8 cellular contexts compared by ENCODE assay signal in the genomic region with DNA sequence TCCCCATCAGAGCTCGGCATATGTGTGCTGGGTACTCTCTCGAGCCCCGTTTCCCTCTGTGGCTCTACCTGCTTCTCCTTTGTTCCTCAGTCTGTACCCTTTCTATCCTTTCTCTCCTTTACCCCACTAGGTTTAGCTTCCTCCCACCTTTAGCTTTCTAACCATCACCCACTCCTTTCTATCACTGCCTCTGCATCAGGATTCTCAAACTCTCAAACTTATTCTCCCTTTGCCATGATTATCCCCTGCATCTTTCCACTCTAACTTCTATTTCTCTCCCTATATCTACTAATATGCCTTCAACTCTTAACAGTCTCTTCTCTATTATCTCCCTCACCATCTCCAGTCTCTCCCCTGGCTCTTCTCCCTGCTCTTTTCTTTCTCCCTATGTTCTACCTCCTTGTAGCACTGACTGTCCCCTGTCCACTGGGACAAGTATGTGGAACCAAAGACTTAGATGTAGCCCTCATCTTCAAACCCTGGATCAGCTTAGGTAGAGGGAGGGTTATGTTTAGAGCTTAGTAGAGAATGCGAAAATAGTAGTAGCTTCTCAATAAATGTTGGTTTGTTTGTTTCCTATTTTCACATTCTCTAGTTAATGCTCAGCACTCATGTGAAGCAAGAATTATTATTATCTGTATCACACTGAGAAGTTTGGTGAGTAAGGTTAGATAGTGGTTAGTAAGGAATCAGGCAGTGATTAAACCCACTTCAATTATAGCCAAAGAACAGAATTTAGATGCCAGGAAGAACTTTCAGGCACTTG. TPM values are rescaled to one million over a fixed set of nuclear protein-coding genes. Genes with fewer than 3 reads are reported as not detected.
DNase-seq lines count a peak whose midpoint lies in the region; ATAC-seq, FAIRE-seq and TF ChIP-seq lines count a peak whose summit lies in the region.
"Had no signal": no experiment of that assay in that cellular context is flagged by ENCODE, and none has a peak within 500 bp of the region (broad histone marks: within the 10 kb centered on the region; RNA-seq: fewer than 3 reads in every experiment).

No MANE protein-coding gene starts in this region.

- H3K27me3 ChIP-seq in HepG2 (ENCODE audit: control insufficient read depth in 1 of 2, insufficient read depth in 2 of 2, low read length in 2 of 2) (peaks cover 0 to 12% of the 10 kb centered on the region in 2 experiments; a peak in 2 of 5 replicates), right lobe of liver (no peaks in the 10 kb centered on the region), right cardiac atrium (ENCODE audit: control insufficient read depth, insufficient read depth) (no peaks in the 10 kb centered on the region)

- no peaks in the 10 kb centered on the region for H4K20me1 ChIP-seq in HepG2 (ENCODE audit: insufficient read depth, low read length)

- H3K4me3 ChIP-seq in HepG2 (replicated peaks in 1 of 3; ENCODE audit: insufficient read depth in 1 of 3, low read depth in 2 of 3, low read length in 3 of 3) (no peak overlapping the region), right lobe of liver (no peak overlapping the region), right cardiac atrium (ENCODE audit: low read length) (no peak overlapping the region)

- no TSS peak for BruUV-seq in HepG2 (replicated peaks; lab: Mats Ljungman, UMichigan)

- no peak for TF ChIP-seq EP300 in HepG2 (IDR thresholded peaks at IDR 0.05; ENCODE audit: low read depth in 2 of 2, low read length in 2 of 2)
- TF ChIP-seq EP300 in HepG2 (CRISPR knock-in tag; IDR thresholded peaks at IDR 0.05; ENCODE audit: borderline replicate concordance), result no peak

- TF ChIP-seq CTCF in HepG2 (CRISPR knock-in tag; IDR thresholded peaks at IDR 0.05) (no peak), right lobe of liver (IDR thresholded peaks at IDR 0.05) (no peak)

- H3K9me3 ChIP-seq in HepG2 (ENCODE audit: low read length) (no peaks in the 10 kb centered on the region), right lobe of liver (no peaks in the 10 kb centered on the region), right cardiac atrium (ENCODE audit: control insufficient read depth, low read length) (no peaks in the 10 kb centered on the region)

- CTCF ChIA-PET in HepG2 (lab: Yijun Ruan, JAX; ENCODE audit: low intra/inter-chr PET ratio, low total read pairs), result no interaction called here

- 43% methylated on average over 4 of the region's 4 CpGs for WGBS in HepG2 (ENCODE audit: low lambda C conversion rate)
- WGBS in right lobe of liver (ENCODE audit: insufficient coverage, low coverage, low lambda C conversion rate, missing lambda C conversion rate), result 42% methylated on average over 4 of the region's 4 CpGs
- WGBS in right cardiac atrium, result 30% methylated on average over 4 of the region's 4 CpGs

- H3K4me1 ChIP-seq in HepG2 (ENCODE audit: insufficient read depth, low read length) (peaks cover 39% of the 10 kb centered on the region), right lobe of liver (peaks cover 0 to 8% (median 0%) of the 10 kb centered on the region in 4 donors), right cardiac atrium (ENCODE audit: control insufficient read depth, insufficient read depth, low read length) (peaks cover 3% of the 10 kb centered on the region)

- H3K27ac ChIP-seq in HepG2 (ENCODE audit: extremely low read length, insufficient read depth, low read length) (no peak overlapping the region), right lobe of liver (no peak overlapping the region), right cardiac atrium (ENCODE audit: low read length) (peak overlapping the region; percentile 12)

- DNase-seq in HepG2 (ENCODE audit: low spot score), result no peak
- DNase-seq in right lobe of liver, result no peak
- no peak for DNase-seq in right cardiac atrium
- no peak for DNase-seq in hippocampal formation (lab: John Stamatoyannopoulos, UW)
- no peak for DNase-seq in HUDEP-2 (lab: John Stamatoyannopoulos, UW; ENCODE audit: unreplicated experiment in 76 of 76)
- DNase-seq: DND-41, NCI-H446 had no signal

- intact Hi-C loops in HepG2 (cut with micrococcal nuclease; ENCODE audit: unreplicated experiment), result no loop called here
- intact Hi-C loops in right lobe of liver (cut with DNase I), result loop anchor here in 1 of 2 donors (10.0 kb wide), 2 partner anchors 48 to 188 kb away; partner anchors contain the start of gene DGKA
- intact Hi-C loops in right cardiac atrium (cut with DNase I), result loop anchor here in 3 of 4 donors (5.0 to 10.0 kb wide), 2 partner anchors 48 to 191 kb away; no protein-coding TSS in a partner anchor

- no peaks in the 10 kb centered on the region for H3K79me2 ChIP-seq in HepG2 (ENCODE audit: insufficient read depth, low read length)

- POLR2A ChIA-PET in HepG2 (lab: Yijun Ruan, JAX), result interaction anchor here (3.0 kb wide), 1 partner anchor 84 kb away, joined by 15 read pairs; the partner anchor contains the start of gene DNAJC14

- H3K36me3 ChIP-seq in HepG2 (replicated peaks in 1 of 2; ENCODE audit: control insufficient read depth in 1 of 2, insufficient read depth in 2 of 2, low read length in 2 of 2) (peaks cover 0 to 2% of the 10 kb centered on the region in 2 experiments; a peak in 2 of 5 replicates), right lobe of liver (peaks cover 0 to under 1% (median 0%) of the 10 kb centered on the region in 4 donors)

- no peak overlapping the region for H2AFZ ChIP-seq in HepG2 (ENCODE audit: low read length)

- peak overlapping the region; percentile 98; the same call in 1 of the 2 replicates for H3K4me2 ChIP-seq in HepG2 (ENCODE audit: low read depth, low read length)

- ATAC-seq in HepG2, result no peak
- ATAC-seq in right lobe of liver, result no peak
- no peak for ATAC-seq in right cardiac atrium
- no peak for ATAC-seq in GM18907 (IDR thresholded peaks at IDR 0.05; ENCODE audit: unreplicated experiment)

- H3K9ac ChIP-seq in HepG2 (ENCODE audit: insufficient read depth, low read depth, low read length), result no peak overlapping the region

- TF ChIP-seq POLR2A in HepG2 (IDR thresholded peaks at IDR 0.05; ENCODE audit: insufficient read depth in 1 of 2, low read depth in 2 of 2, low read length in 2 of 2) (no peak), right lobe of liver (IDR thresholded peaks at IDR 0.05) (no peak)

- no peak for TF ChIP-seq RAD21 in HepG2 (CRISPR knock-in tag; IDR thresholded peaks at IDR 0.05)

- FAIRE-seq in HepG2 (lab: Jason Lieb, UNC), result no peak

- in situ Hi-C loops in HepG2 (cut with HindIII; ENCODE audit: extremely low pct_ligation_motif_present, low pct_unique_long_range_greater_than_20kb), result no loop called here

RNA-seq across cellular contexts. Expression of gene GDF11, which starts 3.4 kb away (rescaled TPM):
- total RNA-seq in HepG2 (2016; rRNA removed; fragmentation: Illumina TruSeq; extraction: Trizol) (1.4 and 1.5 TPM in 2 replicates), right lobe of liver (under 1 TPM; 0.25 to 0.95 (median 0.54) TPM), right cardiac atrium (10 to 100 TPM; 16.2 to 17.5 (median 16.7) TPM)
- total RNA-seq in HepG2 (2016; cell fraction: cytosol; rRNA removed; fragmentation: Illumina TruSeq; extraction: Trizol; ENCODE audit: low read depth), result 5.4 and 5.8 TPM in 2 replicates
- 0.56 and 1.8 TPM in 2 replicates for total RNA-seq in HepG2 (2016; cell fraction: insoluble cytoplasmic fraction; rRNA removed; fragmentation: Illumina TruSeq; extraction: Trizol)
- 6.1 and 6.4 TPM in 2 replicates for total RNA-seq in HepG2 (2016; cell fraction: membrane; rRNA removed; fragmentation: Illumina TruSeq; extraction: Trizol)
- total RNA-seq in HepG2 (2016; cell fraction: nucleus; rRNA removed; fragmentation: Illumina TruSeq; extraction: Trizol), result 0.53 and 1.2 TPM in 2 replicates
- polyA plus RNA-seq in HepG2 (2011; rRNA removed) (0.63 and 1.0 TPM in 2 replicates), right cardiac atrium (11.5 TPM)
- polyA plus RNA-seq in HepG2 (2011; cell fraction: cytosol; rRNA removed), result 0.85 and 1.1 TPM in 2 replicates
- polyA plus RNA-seq in HepG2 (2011; cell fraction: nucleus; rRNA removed), result 0.83 and 1.1 TPM in 2 replicates
- polyA plus RNA-seq in HepG2 (2012), result 0.56 and 1.0 TPM in 2 replicates
- 14.3 and 14.9 TPM in 2 replicates for polyA plus RNA-seq in HepG2 (2016; cell fraction: cytosol; fragmentation: Illumina TruSeq; extraction: Trizol; ENCODE audit: low read depth)
- polyA plus RNA-seq in HepG2 (2016; cell fraction: insoluble cytoplasmic fraction; fragmentation: Illumina TruSeq; extraction: Trizol; ENCODE audit: low read depth), result 2.1 and 3.0 TPM in 2 replicates
- polyA plus RNA-seq in HepG2 (2016; cell fraction: membrane; fragmentation: Illumina TruSeq; extraction: Trizol; ENCODE audit: low read depth), result 11.3 and 12.5 TPM in 2 replicates
- 2.0 and 2.7 TPM in 2 replicates for polyA plus RNA-seq in HepG2 (2016; cell fraction: nucleus; fragmentation: Illumina TruSeq; extraction: Trizol; ENCODE audit: insufficient read depth, low read depth)
- 1.8 and 14.3 TPM in 2 replicates for polyA minus RNA-seq in HepG2 (2011; rRNA and poly(A)+ RNA removed; ENCODE audit: low replicate concordance)
- 0.18 and 0.49 TPM in 2 replicates for polyA minus RNA-seq in HepG2 (2011; cell fraction: cytosol; rRNA and poly(A)+ RNA removed)
- 0.90 and 0.99 TPM in 2 replicates for polyA minus RNA-seq in HepG2 (2011; cell fraction: nucleus; rRNA and poly(A)+ RNA removed)

RNA-seq across cellular contexts. Expression of gene CD63, which starts 17.5 kb away (rescaled TPM):
- total RNA-seq in HepG2 (2016; rRNA removed; fragmentation: Illumina TruSeq; extraction: Trizol) (134 and 277 TPM in 2 replicates), right lobe of liver (100 to 1,000 TPM; 213 to 556 (median 317) TPM), right cardiac atrium (1,000 to 10,000 TPM; 1,076 to 1,430 (median 1,264) TPM)
- 129 and 132 TPM in 2 replicates for total RNA-seq in HepG2 (2016; cell fraction: cytosol; rRNA removed; fragmentation: Illumina TruSeq; extraction: Trizol; ENCODE audit: low read depth)
- 128 and 284 TPM in 2 replicates for total RNA-seq in HepG2 (2016; cell fraction: insoluble cytoplasmic fraction; rRNA removed; fragmentation: Illumina TruSeq; extraction: Trizol)
- 138 and 152 TPM in 2 replicates for total RNA-seq in HepG2 (2016; cell fraction: membrane; rRNA removed; fragmentation: Illumina TruSeq; extraction: Trizol)
- 203 and 224 TPM in 2 replicates for total RNA-seq in HepG2 (2016; cell fraction: nucleus; rRNA removed; fragmentation: Illumina TruSeq; extraction: Trizol)
- polyA plus RNA-seq in HepG2 (2011; rRNA removed) (211 and 234 TPM in 2 replicates), right cardiac atrium (1,376 TPM)
- 424 and 444 TPM in 2 replicates for polyA plus RNA-seq in HepG2 (2011; cell fraction: cytosol; rRNA removed)
- 140 and 196 TPM in 2 replicates for polyA plus RNA-seq in HepG2 (2011; cell fraction: nucleus; rRNA removed)
- 226 and 283 TPM in 2 replicates for polyA plus RNA-seq in HepG2 (2012)
- 186 and 213 TPM in 2 replicates for polyA plus RNA-seq in HepG2 (2016; cell fraction: cytosol; fragmentation: Illumina TruSeq; extraction: Trizol; ENCODE audit: low read depth)
- 153 and 161 TPM in 2 replicates for polyA plus RNA-seq in HepG2 (2016; cell fraction: insoluble cytoplasmic fraction; fragmentation: Illumina TruSeq; extraction: Trizol; ENCODE audit: low read depth)
- 149 and 167 TPM in 2 replicates for polyA plus RNA-seq in HepG2 (2016; cell fraction: membrane; fragmentation: Illumina TruSeq; extraction: Trizol; ENCODE audit: low read depth)
- polyA plus RNA-seq in HepG2 (2016; cell fraction: nucleus; fragmentation: Illumina TruSeq; extraction: Trizol; ENCODE audit: insufficient read depth, low read depth), result 381 and 422 TPM in 2 replicates
- polyA minus RNA-seq in HepG2 (2011; rRNA and poly(A)+ RNA removed; ENCODE audit: low replicate concordance), result 159 and 211 TPM in 2 replicates
- polyA minus RNA-seq in HepG2 (2011; cell fraction: cytosol; rRNA and poly(A)+ RNA removed), result 94.7 and 99.2 TPM in 2 replicates
- 47.0 and 55.9 TPM in 2 replicates for polyA minus RNA-seq in HepG2 (2011; cell fraction: nucleus; rRNA and poly(A)+ RNA removed)

RNA-seq across cellular contexts. Expression of gene RDH5, which starts 26.1 kb away (rescaled TPM):
- total RNA-seq in HepG2 (2016; rRNA removed; fragmentation: Illumina TruSeq; extraction: Trizol) (1.0 and 2.6 TPM in 2 replicates), right lobe of liver (10 to 100 TPM; 26.3 to 52.5 (median 43.0) TPM), right cardiac atrium (10 to 100 TPM; 15.9 to 27.7 (median 23.3) TPM)
- total RNA-seq in HepG2 (2016; cell fraction: cytosol; rRNA removed; fragmentation: Illumina TruSeq; extraction: Trizol; ENCODE audit: low read depth), result 1.2 and 1.5 TPM in 2 replicates
- total RNA-seq in HepG2 (2016; cell fraction: insoluble cytoplasmic fraction; rRNA removed; fragmentation: Illumina TruSeq; extraction: Trizol), result 1.2 and 2.6 TPM in 2 replicates
- total RNA-seq in HepG2 (2016; cell fraction: membrane; rRNA removed; fragmentation: Illumina TruSeq; extraction: Trizol), result 1.3 and 1.5 TPM in 2 replicates
- total RNA-seq in HepG2 (2016; cell fraction: nucleus; rRNA removed; fragmentation: Illumina TruSeq; extraction: Trizol), result 4.5 and 6.2 TPM in 2 replicates
- polyA plus RNA-seq in HepG2 (2011; rRNA removed) (5.7 TPM in 2 replicates), right cardiac atrium (24.1 TPM)
- 2.4 and 3.4 TPM in 2 replicates for polyA plus RNA-seq in HepG2 (2011; cell fraction: cytosol; rRNA removed)
- 17.8 and 19.4 TPM in 2 replicates for polyA plus RNA-seq in HepG2 (2011; cell fraction: nucleus; rRNA removed)
- polyA plus RNA-seq in HepG2 (2012), result 3.3 and 4.2 TPM in 2 replicates
- polyA plus RNA-seq in HepG2 (2016; cell fraction: cytosol; fragmentation: Illumina TruSeq; extraction: Trizol; ENCODE audit: low read depth), result 0.41 and 0.84 TPM in 2 replicates
- polyA plus RNA-seq in HepG2 (2016; cell fraction: insoluble cytoplasmic fraction; fragmentation: Illumina TruSeq; extraction: Trizol; ENCODE audit: low read depth), result 0.71 and 0.91 TPM in 2 replicates
- 1.0 and 1.1 TPM in 2 replicates for polyA plus RNA-seq in HepG2 (2016; cell fraction: membrane; fragmentation: Illumina TruSeq; extraction: Trizol; ENCODE audit: low read depth)
- 9.3 and 11.2 TPM in 2 replicates for polyA plus RNA-seq in HepG2 (2016; cell fraction: nucleus; fragmentation: Illumina TruSeq; extraction: Trizol; ENCODE audit: insufficient read depth, low read depth)
- polyA minus RNA-seq in HepG2 (2011; rRNA and poly(A)+ RNA removed; ENCODE audit: low replicate concordance), result 4.1 and 8.8 TPM in 2 replicates
- 0.53 and 0.79 TPM in 2 replicates for polyA minus RNA-seq in HepG2 (2011; cell fraction: cytosol; rRNA and poly(A)+ RNA removed)
- polyA minus RNA-seq in HepG2 (2011; cell fraction: nucleus; rRNA and poly(A)+ RNA removed), result 11.6 and 16.1 TPM in 2 replicates

RNA-seq across cellular contexts. Expression of gene BLOC1S1, which starts 30.5 kb away (rescaled TPM):
- total RNA-seq in HepG2 (2016; rRNA removed; fragmentation: Illumina TruSeq; extraction: Trizol) (95.3 and 99.7 TPM in 2 replicates), right lobe of liver (100 to 1,000 TPM in 3 of 6 experiments, 10 to 100 TPM in 3; 81.8 to 175 (median 99.0) TPM), right cardiac atrium (100 to 1,000 TPM; 134 to 149 (median 139) TPM)
- total RNA-seq in HepG2 (2016; cell fraction: cytosol; rRNA removed; fragmentation: Illumina TruSeq; extraction: Trizol; ENCODE audit: low read depth), result 118 and 144 TPM in 2 replicates
- 97.9 and 110 TPM in 2 replicates for total RNA-seq in HepG2 (2016; cell fraction: insoluble cytoplasmic fraction; rRNA removed; fragmentation: Illumina TruSeq; extraction: Trizol)
- total RNA-seq in HepG2 (2016; cell fraction: membrane; rRNA removed; fragmentation: Illumina TruSeq; extraction: Trizol), result 102 and 108 TPM in 2 replicates
- 34.2 and 48.7 TPM in 2 replicates for total RNA-seq in HepG2 (2016; cell fraction: nucleus; rRNA removed; fragmentation: Illumina TruSeq; extraction: Trizol)
- polyA plus RNA-seq in HepG2 (2011; rRNA removed) (50.5 and 55.1 TPM in 2 replicates), right cardiac atrium (205 TPM)
- polyA plus RNA-seq in HepG2 (2011; cell fraction: cytosol; rRNA removed), result 74.9 and 112 TPM in 2 replicates
- 22.5 and 27.2 TPM in 2 replicates for polyA plus RNA-seq in HepG2 (2011; cell fraction: nucleus; rRNA removed)
- 34.8 and 38.2 TPM in 2 replicates for polyA plus RNA-seq in HepG2 (2012)
- 149 and 162 TPM in 2 replicates for polyA plus RNA-seq in HepG2 (2016; cell fraction: cytosol; fragmentation: Illumina TruSeq; extraction: Trizol; ENCODE audit: low read depth)
- 107 and 112 TPM in 2 replicates for polyA plus RNA-seq in HepG2 (2016; cell fraction: insoluble cytoplasmic fraction; fragmentation: Illumina TruSeq; extraction: Trizol; ENCODE audit: low read depth)
- 91.5 and 100 TPM in 2 replicates for polyA plus RNA-seq in HepG2 (2016; cell fraction: membrane; fragmentation: Illumina TruSeq; extraction: Trizol; ENCODE audit: low read depth)
- polyA plus RNA-seq in HepG2 (2016; cell fraction: nucleus; fragmentation: Illumina TruSeq; extraction: Trizol; ENCODE audit: insufficient read depth, low read depth), result 64.2 and 67.2 TPM in 2 replicates
- 21.9 and 89.7 TPM in 2 replicates for polyA minus RNA-seq in HepG2 (2011; rRNA and poly(A)+ RNA removed; ENCODE audit: low replicate concordance)
- 6.7 and 11.0 TPM in 2 replicates for polyA minus RNA-seq in HepG2 (2011; cell fraction: cytosol; rRNA and poly(A)+ RNA removed)
- 7.8 and 8.2 TPM in 2 replicates for polyA minus RNA-seq in HepG2 (2011; cell fraction: nucleus; rRNA and poly(A)+ RNA removed)

RNA-seq across cellular contexts. Expression of gene ITGA7, which starts 38.6 kb away (rescaled TPM):
- total RNA-seq in HepG2 (2016; rRNA removed; fragmentation: Illumina TruSeq; extraction: Trizol), result 0.24 and 0.75 TPM in 2 replicates
- not detected in 2 replicates for total RNA-seq in HepG2 (2016; cell fraction: cytosol; rRNA removed; fragmentation: Illumina TruSeq; extraction: Trizol; ENCODE audit: low read depth)
- total RNA-seq in HepG2 (2016; cell fraction: insoluble cytoplasmic fraction; rRNA removed; fragmentation: Illumina TruSeq; extraction: Trizol), result 0.15 and 0.35 TPM in 2 replicates
- 0.03 and 0.14 TPM in 2 replicates for total RNA-seq in HepG2 (2016; cell fraction: membrane; rRNA removed; fragmentation: Illumina TruSeq; extraction: Trizol)
- total RNA-seq in HepG2 (2016; cell fraction: nucleus; rRNA removed; fragmentation: Illumina TruSeq; extraction: Trizol), result 1.3 and 1.5 TPM in 2 replicates
- polyA plus RNA-seq in HepG2 (2011; rRNA removed), result 0.65 and 1.8 TPM in 2 replicates
- 0.16 and 0.28 TPM in 2 replicates for polyA plus RNA-seq in HepG2 (2011; cell fraction: cytosol; rRNA removed)
- 12.1 and 12.6 TPM in 2 replicates for polyA plus RNA-seq in HepG2 (2011; cell fraction: nucleus; rRNA removed)
- polyA plus RNA-seq in HepG2 (2012), result 1.1 and 1.2 TPM in 2 replicates
- polyA plus RNA-seq in HepG2 (2016; cell fraction: cytosol; fragmentation: Illumina TruSeq; extraction: Trizol; ENCODE audit: low read depth), result not detected in 2 replicates
- 0.28 TPM in 1 of 2 replicates, not detected in the other for polyA plus RNA-seq in HepG2 (2016; cell fraction: insoluble cytoplasmic fraction; fragmentation: Illumina TruSeq; extraction: Trizol; ENCODE audit: low read depth)
- polyA plus RNA-seq in HepG2 (2016; cell fraction: membrane; fragmentation: Illumina TruSeq; extraction: Trizol; ENCODE audit: low read depth), result not detected in 2 replicates
- polyA plus RNA-seq in HepG2 (2016; cell fraction: nucleus; fragmentation: Illumina TruSeq; extraction: Trizol; ENCODE audit: insufficient read depth, low read depth), result 1.7 and 2.7 TPM in 2 replicates
- polyA minus RNA-seq in HepG2 (2011; rRNA and poly(A)+ RNA removed; ENCODE audit: low replicate concordance), result 1.4 and 1.9 TPM in 2 replicates
- polyA minus RNA-seq in HepG2 (2011; cell fraction: cytosol; rRNA and poly(A)+ RNA removed), result not detected in 2 replicates
- polyA minus RNA-seq in HepG2 (2011; cell fraction: nucleus; rRNA and poly(A)+ RNA removed), result 2.2 and 3.1 TPM in 2 replicates
- 10 to 100 TPM in 3 of 6 experiments, 1 to 10 TPM in 3; 3.1 to 20.1 (median 8.3) TPM for total RNA-seq in right lobe of liver
- total RNA-seq in right cardiac atrium, result 100 to 1,000 TPM; 465 to 674 (median 604) TPM
- polyA plus RNA-seq in right cardiac atrium, result 288 TPM
